14 cellular contexts compared by ENCODE assay signal in genomic region chr1:184802739-184803492, GRCh38. TPM values are rescaled to one million over a fixed set of nuclear protein-coding genes. Genes with fewer than 3 reads are reported as not detected.
DNase-seq lines count a peak whose midpoint lies in the region; ATAC-seq, FAIRE-seq and TF ChIP-seq lines count a peak whose summit lies in the region.
"Had no signal": no experiment of that assay in that cellular context is flagged by ENCODE, and none has a peak within 500 bp of the region (broad histone marks: within the 10 kb centered on the region; RNA-seq: fewer than 3 reads in every experiment).

No MANE protein-coding gene starts in this region.

- FAIRE-seq in RCC 7860 (lab: Jason Lieb, UNC): no peak

- peaks cover 12% of the 10 kb centered on the region; the same call in 1 of the 2 replicates for H3F3A ChIP-seq in GM23248 (ENCODE audit: insufficient read depth)

- dilution Hi-C loops in mammary epithelial cell (cut with HindIII; ENCODE audit: low sequenced_read_pairs): no loop called here

- H3K9me2 ChIP-seq in GM23248 (ENCODE audit: insufficient read depth): no peaks in the 10 kb centered on the region

- intact Hi-C loops in mammary epithelial cell (cut with micrococcal nuclease) (loop anchor here (10.0 kb wide), 1 partner anchor 892 kb away; no protein-coding TSS in a partner anchor), gastrocnemius medialis (cut with DNase I; ENCODE audit: low total_unique reads) (loop anchor here (2.0 to 5.0 kb wide), 4 partner anchors 26 to 354 kb away; partner anchors contain the start of genes EDEM3, RNF2, SWT1 and TRMT1L)

- no TSS peak for BruUV-seq in mammary epithelial cell (replicated peaks; lab: Mats Ljungman, UMichigan)

- H3K27me3 ChIP-seq in GM23248 (replicated peaks; ENCODE audit: insufficient read depth): no peaks in the 10 kb centered on the region
- H3K27me3 ChIP-seq in mammary epithelial cell (ENCODE audit: insufficient read depth, low read length): no peaks in the 10 kb centered on the region
- no peaks in the 10 kb centered on the region for H3K27me3 ChIP-seq in gastrocnemius medialis
- H3K27me3 ChIP-seq: SJCRH30 had no signal

- peak; percentile 75 to 80 for ATAC-seq in gastrocnemius medialis

- no peak overlapping the region for H3K9ac ChIP-seq in GM23248
- no peak overlapping the region for H3K9ac ChIP-seq in mammary epithelial cell (ENCODE audit: insufficient read depth, low read length)

- H3K4me1 ChIP-seq in GM23248 (ENCODE audit: insufficient read depth) (peaks cover 16% of the 10 kb centered on the region), mammary epithelial cell (ENCODE audit: insufficient read depth, low read length) (peaks cover 6% of the 10 kb centered on the region), gastrocnemius medialis (peaks cover 36 to 38% of the 10 kb centered on the region in 2 donors)
- H3K4me1 ChIP-seq: SJCRH30 had no signal

- H3K79me2 ChIP-seq in GM23248 (ENCODE audit: insufficient read depth): no peaks in the 10 kb centered on the region
- H3K79me2 ChIP-seq in mammary epithelial cell (ENCODE audit: insufficient read depth, low read length): no peaks in the 10 kb centered on the region

- TF ChIP-seq CTCF in mammary epithelial cell (conservative IDR thresholded peaks at IDR 0.05 in 1 of 2, IDR thresholded peaks at IDR 0.05 in 1 of 2; ENCODE audit: extremely low read depth in 1 of 2, insufficient read depth in 1 of 2, low read depth in 1 of 2, low read length in 2 of 2) (no peak), gastrocnemius medialis (IDR thresholded peaks at IDR 0.05 in 4 of 5, conservative IDR thresholded peaks at IDR 0.05 in 1 of 5) (no peak)

- in situ Hi-C loops in GM23248 (cut with MboI) (loop anchor here (25.0 kb wide), 2 partner anchors 359 to 884 kb away; partner anchors contain the start of genes SWT1 and TRMT1L), mammary epithelial cell (cut with MboI; ENCODE audit: low sequenced_read_pairs in 2 of 2) (loop anchor here (25.0 kb wide), 2 partner anchors 359 to 884 kb away; partner anchors contain the start of genes SWT1 (in 2 of the 2) and TRMT1L (in 2 of the 2)), gastrocnemius medialis (cut with MboI; ENCODE audit: low sequenced_read_pairs in 4 of 4) (loop anchor here in 1 of 4 donors (10.0 kb wide), 1 partner anchor 48 kb away; the partner anchor contains the start of gene EDEM3)

- CTCF ChIA-PET in mammary epithelial cell (lab: Charles Lee; ENCODE audit: low non-redundant PET): no interaction called here

- H2AFZ ChIP-seq in GM23248: no peak overlapping the region
- H2AFZ ChIP-seq in mammary epithelial cell (ENCODE audit: low read depth, low read length): no peak overlapping the region

- TF ChIP-seq POLR2A in gastrocnemius medialis (IDR thresholded peaks at IDR 0.05): peak in 1 of 2 donors; percentile 9

- peak overlapping the region; percentile 1 for H3K4me2 ChIP-seq in GM23248 (ENCODE audit: unreplicated experiment)
- H3K4me2 ChIP-seq in mammary epithelial cell (ENCODE audit: insufficient read depth, low read depth, low read length): no peak overlapping the region

- no peak overlapping the region for H3K27ac ChIP-seq in GM23248
- H3K27ac ChIP-seq in mammary epithelial cell (ENCODE audit: insufficient read depth, low read depth, low read length): no peak overlapping the region
- peak overlapping the region; percentile 79 to 90 (median 84) for H3K27ac ChIP-seq in gastrocnemius medialis
- H3K27ac ChIP-seq: coronary artery, SJCRH30, skin epidermis had no signal

- H3K36me3 ChIP-seq in GM23248 (ENCODE audit: low read depth) (no peaks in the 10 kb centered on the region), mammary epithelial cell (ENCODE audit: insufficient read depth, low read length) (no peaks in the 10 kb centered on the region), gastrocnemius medialis (no peaks in the 10 kb centered on the region)
- H3K36me3 ChIP-seq: SJCRH30 had no signal

- DNase-seq in GM23248: peak; percentile 40
- DNase-seq in NCI-H2029 treated with DMSO at 0.1 percent for 48 hours (lab: John Stamatoyannopoulos, UW): peak; percentile 45
- peak; percentile 9 for DNase-seq in mammary epithelial cell
- peak; percentile 65 to 69 for DNase-seq in gastrocnemius medialis
- DNase-seq in T-helper 2 cell: no peak
- DNase-seq in RCC 7860 (ENCODE audit: low spot score): no peak
- no peak for DNase-seq in Kasumi-1 (lab: John Stamatoyannopoulos, UW)
- DNase-seq: activated CD8-positive, alpha-beta memory T cell treated with anti-CD3 and anti-CD28 coated beads, Interleukin-2, amount 50 U/mL, for 4 hours; activated naive CD8-positive, alpha-beta T cell treated with anti-CD3 and anti-CD28 coated beads, Interleukin-2, amount 10 ng/mL, durations not matched to agents 7 days and 5 days; NCI-H1417 treated with DMSO at 0.1 percent for 48 hours; NCI-H524 treated with DMSO at 0.1 percent for 48 hours; SJCRH30 had no signal

- H3K4me3 ChIP-seq in GM23248 (no peak overlapping the region), mammary epithelial cell (replicated peaks in 1 of 3; ENCODE audit: insufficient read depth in 1 of 3, low read depth in 2 of 3, low read length in 3 of 3) (no peak overlapping the region), gastrocnemius medialis (no peak overlapping the region)
- H3K4me3 ChIP-seq: coronary artery, SJCRH30, skin epidermis had no signal

- H4K20me1 ChIP-seq in GM23248 (ENCODE audit: insufficient read depth) (no peaks in the 10 kb centered on the region), mammary epithelial cell (ENCODE audit: insufficient read depth, low read length) (no peaks in the 10 kb centered on the region)

- WGBS in GM23248 (ENCODE audit: low coverage in 1 of 2, low lambda C conversion rate in 2 of 2, missing lambda C conversion rate in 2 of 2), 2 experiments: 58 to 59% methylated on average over 4 of the region's 4 CpGs
- 66% methylated on average over 4 of the region's 4 CpGs for WGBS in mammary epithelial cell (ENCODE audit: low coverage, missing lambda C conversion rate)

- H3K9me3 ChIP-seq in GM23248 (ENCODE audit: low read depth) (no peaks in the 10 kb centered on the region), mammary epithelial cell (replicated peaks; ENCODE audit: insufficient read depth, low read length) (no peaks in the 10 kb centered on the region), gastrocnemius medialis (no peaks in the 10 kb centered on the region)
- H3K9me3 ChIP-seq: SJCRH30 had no signal

RNA-seq across cellular contexts. Expression of gene EDEM3, which starts 48.3 kb away (rescaled TPM):
- total RNA-seq in GM23248 (2014; rRNA removed; shearing (Covaris generic)): 38.6 and 41.4 TPM in 2 replicates
- 19.8 and 20.8 TPM in 2 replicates for polyA plus RNA-seq in GM23248 (2016; fragmentation: Nextera tagmentation; extraction: Ambion mirVana)
- 10 to 100 TPM; 30.7 to 33.4 TPM for total RNA-seq in mammary epithelial cell
- polyA plus RNA-seq in mammary epithelial cell: 17.3 TPM
- 29.8 TPM for polyA minus RNA-seq in mammary epithelial cell
- total RNA-seq in gastrocnemius medialis: 10 to 100 TPM; 18.1 to 51.1 (median 31.9) TPM

Comparison
In these comparisons a context has a peak if more than half of its experiments do, and no peak if none do; other contexts are left out.
1. DNase-seq: peak in GM23248 (single experiment), NCI-H2029 treated with DMSO at 0.1 percent for 48 hours (single experiment), mammary epithelial cell (single experiment) and gastrocnemius medialis (2 of 2); none in T-helper 2 cell (0 of 5), RCC 7860 (single experiment) and Kasumi-1 (0 of 2).
2. H3K27ac ChIP-seq: peak in gastrocnemius medialis (4 of 4); none in GM23248 (single experiment) and mammary epithelial cell (single experiment).